In genomic region chr1:34865981-34866761, GRCh38 we compare ENCODE assay signal across 8 cellular contexts. TPM values are rescaled to one million over a fixed set of nuclear protein-coding genes. Genes with fewer than 3 reads are reported as not detected.
DNase-seq lines count a peak whose midpoint lies in the region; ATAC-seq lines count a peak whose summit lies in the region.

No MANE protein-coding gene starts in this region.

- ATAC-seq in GM21825 (IDR thresholded peaks at IDR 0.05; ENCODE audit: unreplicated experiment): no peak

- DNase-seq in EL (peak; percentile 68), HCEC 1CT (peak; percentile 35), NCI-H128 (lab: John Stamatoyannopoulos, UW; ENCODE audit: unreplicated experiment) (peak; percentile 36), cerebellum (ENCODE audit: low spot score) (peak; percentile 83), kidney glomerular epithelial cell (lab: John Stamatoyannopoulos, UW) (peak; percentile 53)
- peak; percentile 92 for DNase-seq in activated CD4-positive, alpha-beta T cell treated with anti-CD3 and anti-CD28 coated beads for 1 hour
- peak; percentile 84 to 90 for DNase-seq in stimulated activated CD4-positive, alpha-beta T cell treated with anti-CD3 and anti-CD28 coated beads, Interleukin-15, amount 100 ng/mL, for 48 hours (ENCODE audit: low read depth in 2 of 2)

RNA-seq across cellular contexts. Expression of gene SMIM12, which starts 6.6 kb away (rescaled TPM):
- 14.2 TPM for total RNA-seq in cerebellum

Comparison
In these comparisons a context has a peak if more than half of its experiments do, and no peak if none do; other contexts are left out.
1. DNase-seq: peak in every context shown above with its lines; median percentile 92 in activated CD4-positive, alpha-beta T cell treated with anti-CD3 and anti-CD28 coated beads for 1 hour; 87 in stimulated activated CD4-positive, alpha-beta T cell treated with anti-CD3 and anti-CD28 coated beads, Interleukin-15, amount 100 ng/mL, for 48 hours; 83 in cerebellum; 68 in EL; 53 in kidney glomerular epithelial cell; 36 in NCI-H128; 35 in HCEC 1CT.